ENCODE assay signal across 1 cellular context in genomic region chr11:69297225-69297925, GRCh38.
A peak's percentile ranks its signal among the peaks of the same experiment; 100 is the strongest.
TF ChIP-seq lines count a peak whose summit lies in the region.

No MANE protein-coding gene starts in this region.

TF ChIP-seq in HepG2, 621 proteins besides CTCF, POLR2A, EP300 and RAD21 (continued from another document and continues in another):
- TF ChIP-seq RERE (CRISPR knock-in tag; IDR thresholded peaks at IDR 0.05; ENCODE audit: low read depth) (no peak), ZBTB40 (IDR thresholded peaks at IDR 0.05) (no peak), ZBTB40 (CRISPR knock-in tag; IDR thresholded peaks at IDR 0.05) (peak; percentile 38; the same call in 1 of the 2 replicates), ARHGAP35 (CRISPR knock-in tag; IDR thresholded peaks at IDR 0.05; ENCODE audit: borderline replicate concordance) (no peak), SP140L (CRISPR knock-in tag; IDR thresholded peaks at IDR 0.05; ENCODE audit: borderline replicate concordance) (no peak), XRCC5 (optimal IDR thresholded peaks at IDR 0.05; ENCODE audit: low read length) (peak; percentile 20), ETV5 (CRISPR knock-in tag; IDR thresholded peaks at IDR 0.05; ENCODE audit: borderline replicate concordance) (peak; percentile 60; the same call in 1 of the 2 replicates), ZBTB4 (CRISPR knock-in tag; IDR thresholded peaks at IDR 0.05; ENCODE audit: borderline replicate concordance) (0 out of 2 replicates have a peak, but pooled peaks have one; percentile 8), ZNF503 (CRISPR knock-in tag; IDR thresholded peaks at IDR 0.05) (no peak; the same call in 1 of the 2 replicates), NPAS2 (CRISPR knock-in tag; IDR thresholded peaks at IDR 0.05; ENCODE audit: borderline replicate concordance) (no peak), CSRNP1 (CRISPR knock-in tag; IDR thresholded peaks at IDR 0.05) (0 out of 2 replicates have a peak, but pooled peaks have one; percentile 33), ZBTB1 (CRISPR knock-in tag; IDR thresholded peaks at IDR 0.05; ENCODE audit: borderline replicate concordance) (no peak), ZNF501 (CRISPR knock-in tag; IDR thresholded peaks at IDR 0.05) (no peak), HMGXB4 (CRISPR knock-in tag; IDR thresholded peaks at IDR 0.05; ENCODE audit: borderline replicate concordance in 1 of 2, low read depth in 1 of 2) (0 out of 4 replicates have a peak, but pooled peaks of 1 of the 2 experiments have one; percentile 31), WIZ (CRISPR knock-in tag; IDR thresholded peaks at IDR 0.05) (no peak), JDP2 (CRISPR knock-in tag; IDR thresholded peaks at IDR 0.05; ENCODE audit: borderline replicate concordance) (no peak), NR2F1 (CRISPR knock-in tag; IDR thresholded peaks at IDR 0.05) (0 out of 4 replicates have a peak, but pooled peaks of 1 of the 2 experiments have one; percentile 11), SYNCRIP (IDR thresholded peaks at IDR 0.05; ENCODE audit: insufficient read depth, low read depth, low read length) (no peak), CBFB (CRISPR knock-in tag; IDR thresholded peaks at IDR 0.05) (peak; percentile 73; the same call in 1 of the 2 replicates)
